ENCODE assay signal across 15 cellular contexts in genomic region chr15:60417112-60417511, GRCh38. TPM values are rescaled to one million over a fixed set of nuclear protein-coding genes. Genes with fewer than 3 reads are reported as not detected.
DNase-seq lines count a peak whose midpoint lies in the region; ATAC-seq and TF ChIP-seq lines count a peak whose summit lies in the region.
"Had no signal": no experiment of that assay in that cellular context is flagged by ENCODE, and none has a peak within 500 bp of the region (broad histone marks: within the 10 kb centered on the region; RNA-seq: fewer than 3 reads in every experiment).

No MANE protein-coding gene starts in this region.

- no peak overlapping the region for H3K9ac ChIP-seq in parathyroid adenoma

- H3K27me3 Mint-ChIP-seq in Calu3 (ENCODE audit: unreplicated experiment), result no peaks in the 10 kb centered on the region
- no peaks in the 10 kb centered on the region for H3K27me3 Mint-ChIP-seq in chondrocyte (ENCODE audit: low read depth)
- H3K27me3 Mint-ChIP-seq: CD4-positive, alpha-beta memory T cell had no signal

- H3K27ac Mint-ChIP-seq in Calu3 (ENCODE audit: unreplicated experiment), result peak overlapping the region; percentile 8
- H3K27ac Mint-ChIP-seq in chondrocyte (ENCODE audit: unreplicated experiment), result no peak overlapping the region
- H3K27ac Mint-ChIP-seq: HFFc6 had no signal

- H3K27me3 ChIP-seq in RWPE2 (ENCODE audit: insufficient read depth, poor library complexity, severe bottlenecking), result no peaks in the 10 kb centered on the region
- H3K27me3 ChIP-seq in parathyroid adenoma (ENCODE audit: control insufficient read depth, insufficient read depth, low read length), result no peaks in the 10 kb centered on the region

- no peaks in the 10 kb centered on the region for H3K79me2 ChIP-seq in parathyroid adenoma

- no TSS peak for BruUV-seq in Calu3 (replicated peaks; lab: Mats Ljungman, UMichigan)

- ATAC-seq in RWPE2 (ENCODE audit: low read depth), result no peak

- H3K27ac ChIP-seq in RWPE2 (ENCODE audit: poor library complexity, severe bottlenecking) (peak overlapping the region; percentile 1), parathyroid adenoma (peak overlapping the region; percentile 67)

- H3K36me3 Mint-ChIP-seq in Calu3 (ENCODE audit: insufficient read depth, unreplicated experiment), result peaks cover 8% of the 10 kb centered on the region
- H3K36me3 Mint-ChIP-seq in chondrocyte (ENCODE audit: low read depth), result no peaks in the 10 kb centered on the region

- DNase-seq in Calu3 (no peak), RWPE2 (ENCODE audit: low spot score) (no peak), erythroblast (lab: John Stamatoyannopoulos, UW) (peak; percentile 58 to 89), chondrocyte (ENCODE audit: low spot score) (no peak)
- no peak for DNase-seq in activated CD8-positive, alpha-beta memory T cell treated with anti-CD3 and anti-CD28 coated beads, Interleukin-2, amount 50 U/mL, for 4 hours
- no peak for DNase-seq in stimulated activated CD4-positive, alpha-beta T cell treated with anti-CD3 and anti-CD28 coated beads, Interleukin-4, amount 100 ng/mL, for 1 hour
- DNase-seq: C1 segment of cervical spinal cord; CD4-positive, alpha-beta memory T cell; COR-L47; DMS153; DND-41; GOT3; HFFc6 had no signal

- TF ChIP-seq POLR2A in erythroblast (IDR thresholded peaks at IDR 0.05; ENCODE audit: low read length), result no peak

- no peaks in the 10 kb centered on the region for H3K9me3 Mint-ChIP-seq in Calu3 (ENCODE audit: low read depth, unreplicated experiment)
- no peaks in the 10 kb centered on the region for H3K9me3 Mint-ChIP-seq in chondrocyte (ENCODE audit: low read depth)
- H3K9me3 Mint-ChIP-seq: CD4-positive, alpha-beta memory T cell; HFFc6 had no signal

- H3K36me3 ChIP-seq in RWPE2 (ENCODE audit: low read depth) (no peaks in the 10 kb centered on the region; the same call in 1 of the 2 replicates), parathyroid adenoma (ENCODE audit: control insufficient read depth, insufficient read depth, low read length) (no peaks in the 10 kb centered on the region)
- H3K36me3 ChIP-seq: HAP-1 had no signal

- H3K9me3 ChIP-seq in RWPE2 (ENCODE audit: severe bottlenecking) (no peaks in the 10 kb centered on the region), parathyroid adenoma (ENCODE audit: control insufficient read depth, low read length) (no peaks in the 10 kb centered on the region)
- H3K9me3 ChIP-seq: HAP-1 had no signal

- H2AFZ ChIP-seq in parathyroid adenoma, result no peak overlapping the region

- H3K4me3 Mint-ChIP-seq in Calu3 (ENCODE audit: low read depth, unreplicated experiment) (no peak overlapping the region), chondrocyte (ENCODE audit: unreplicated experiment) (no peak overlapping the region)
- H3K4me3 Mint-ChIP-seq: CD4-positive, alpha-beta memory T cell; HFFc6 had no signal

- H3K4me1 ChIP-seq in RWPE2 (ENCODE audit: insufficient read depth, poor library complexity, severe bottlenecking), result peaks cover 46% of the 10 kb centered on the region
- H3K4me1 ChIP-seq in parathyroid adenoma, result peaks cover 12% of the 10 kb centered on the region

- intact Hi-C loops in Calu3 (cut with micrococcal nuclease; ENCODE audit: unreplicated experiment), result no loop called here

- TF ChIP-seq CTCF in Calu3 (IDR thresholded peaks at IDR 0.05; ENCODE audit: unreplicated experiment), result no peak
- no peak for TF ChIP-seq CTCF in RWPE2 (IDR thresholded peaks at IDR 0.05; ENCODE audit: poor library complexity, severe bottlenecking)
- no peak for TF ChIP-seq CTCF in parathyroid adenoma (IDR thresholded peaks at IDR 0.05)
- no peak for TF ChIP-seq CTCF in chondrocyte (IDR thresholded peaks at IDR 0.05)

- CTCF ChIA-PET in Calu3 (lab: Charles Lee), result no interaction called here

- H3K4me1 Mint-ChIP-seq in Calu3 (ENCODE audit: low read depth, unreplicated experiment) (peaks cover 49% of the 10 kb centered on the region), chondrocyte (ENCODE audit: low read depth) (peaks cover 58% of the 10 kb centered on the region)
- H3K4me1 Mint-ChIP-seq: CD4-positive, alpha-beta memory T cell had no signal

- H3K4me2 ChIP-seq in parathyroid adenoma (ENCODE audit: low read length), result no peak overlapping the region

- no peak overlapping the region for H3K4me3 ChIP-seq in RWPE2 (ENCODE audit: severe bottlenecking)
- H3K4me3 ChIP-seq in parathyroid adenoma (ENCODE audit: low read depth, low read length), result no peak overlapping the region
- H3K4me3 ChIP-seq: HAP-1 had no signal

RNA-seq across cellular contexts. Expression of gene ANXA2, which starts 19.3 kb away (rescaled TPM):
- total RNA-seq in Calu3 (2022) (3,100 and 3,305 TPM in 2 replicates), chondrocyte (2,649 to 2,819 TPM (median 2,779 TPM) in 3 replicates)

Comparison
In these comparisons a context has a peak if more than half of its experiments do, and no peak if none do; other contexts are left out.
1. DNase-seq: peak in erythroblast (2 of 2); none in Calu3 (single experiment), RWPE2 (single experiment), chondrocyte (single experiment), activated CD8-positive, alpha-beta memory T cell treated with anti-CD3 and anti-CD28 coated beads, Interleukin-2, amount 50 U/mL, for 4 hours (single experiment) and stimulated activated CD4-positive, alpha-beta T cell treated with anti-CD3 and anti-CD28 coated beads, Interleukin-4, amount 100 ng/mL, for 1 hour (single experiment).